In genomic region chr15:89743011-89743410, GRCh38 we compare ENCODE assay signal across 36 cellular contexts. TPM values are rescaled to one million over a fixed set of nuclear protein-coding genes. Genes with fewer than 3 reads are reported as not detected.
"Had no signal": no experiment of that assay in that cellular context is flagged by ENCODE, and none has a peak within 500 bp of the region (broad histone marks: within the 10 kb centered on the region; RNA-seq: fewer than 3 reads in every experiment).

No MANE protein-coding gene starts in this region.

- H3K27ac ChIP-seq: ascending aorta, breast epithelium, coronary artery, dorsolateral prefrontal cortex, esophagus muscularis mucosa, foreskin keratinocyte, gastrocnemius medialis, heart left ventricle had no signal

- H3K9me3 ChIP-seq: ascending aorta, breast epithelium, esophagus muscularis mucosa, gastrocnemius medialis, heart left ventricle had no signal

- H3K4me3 Mint-ChIP-seq: activated CD4-positive, alpha-beta memory T cell treated with anti-CD3 and anti-CD28 coated beads for 36 hours; activated CD4-positive, alpha-beta T cell treated with anti-CD3 and anti-CD28 coated beads for 36 hours; activated CD4-positive, alpha-beta T cell treated with anti-CD3 and anti-CD28 coated beads, Interleukin-2, amount 10 ng/mL, durations not matched to agents 24 days and 14 days; activated CD8-positive, alpha-beta memory T cell treated with anti-CD3 and anti-CD28 coated beads, Interleukin-2, amount 10 ng/mL, durations not matched to agents 7 days and 5 days; activated CD8-positive, alpha-beta T cell treated with anti-CD3 and anti-CD28 coated beads, Interleukin-2, amount 10 ng/mL, durations not matched to agents 7 days and 5 days; activated naive CD4-positive, alpha-beta T cell treated with anti-CD3 and anti-CD28 coated beads, Interleukin-2, amount 10 ng/mL, durations not matched to agents 7 days and 5 days; activated naive CD8-positive, alpha-beta T cell treated with anti-CD3 and anti-CD28 coated beads, Interleukin-2, amount 10 ng/mL, durations not matched to agents 7 days and 5 days; activated T-helper 1 cell treated with anti-CD3 and anti-CD28 coated beads, Interleukin-12 subunit alpha, Interleukin-12 subunit beta, Interleukin-2, Interleukin-4 antibody, amounts not matched to agents 30 ng/mL and 10 ng/mL and 1 ng/mL, durations not matched to agents 14 hours and 24 hours and 36 hours; brain; central memory CD8-positive, alpha-beta T cell; dendritic cell treated with granulocyte-macrophage colony-stimulating factor and Interleukin-4, amounts not matched to agents 40 ng/mL and 50 ng/mL, for 4 days; endodermal cell; T-helper 17 cell; T-helper 2 cell treated with Interferon-gamma antibody and Interleukin-4, amounts not matched to agents 5 μg/mL and 100 μg/mL, for 36 hours had no signal

- H3K9me3 Mint-ChIP-seq: activated CD4-positive, alpha-beta memory T cell treated with anti-CD3 and anti-CD28 coated beads for 36 hours; activated CD4-positive, alpha-beta T cell treated with anti-CD3 and anti-CD28 coated beads, Interleukin-2, amount 10 ng/mL, durations not matched to agents 24 days and 14 days; activated naive CD4-positive, alpha-beta T cell treated with anti-CD3 and anti-CD28 coated beads, Interleukin-2, amount 10 ng/mL, durations not matched to agents 7 days and 5 days; activated naive CD4-positive, alpha-beta T cell treated with anti-CD3 and anti-CD28 coated beads, Interleukin-2, amount 50 U/mL, for 72 hours; activated naive CD8-positive, alpha-beta T cell treated with anti-CD3 and anti-CD28 coated beads, Interleukin-2, amount 10 ng/mL, durations not matched to agents 7 days and 5 days; activated T-helper 1 cell treated with anti-CD3 and anti-CD28 coated beads, Interleukin-12 subunit alpha, Interleukin-12 subunit beta, Interleukin-2, Interleukin-4 antibody, amounts not matched to agents 30 ng/mL and 10 ng/mL and 1 ng/mL, durations not matched to agents 14 hours and 24 hours and 36 hours; brain; central memory CD8-positive, alpha-beta T cell; dendritic cell treated with granulocyte-macrophage colony-stimulating factor and Interleukin-4, amounts not matched to agents 40 ng/mL and 50 ng/mL, for 4 days; endodermal cell; T-helper 2 cell treated with Interferon-gamma antibody and Interleukin-4, amounts not matched to agents 5 μg/mL and 100 μg/mL, for 36 hours had no signal

- H3K27me3 Mint-ChIP-seq: activated CD4-positive, alpha-beta memory T cell treated with anti-CD3 and anti-CD28 coated beads for 36 hours; activated CD4-positive, alpha-beta T cell treated with anti-CD3 and anti-CD28 coated beads for 36 hours; activated CD8-positive, alpha-beta memory T cell treated with anti-CD3 and anti-CD28 coated beads, Interleukin-2, amount 10 ng/mL, durations not matched to agents 7 days and 5 days; activated naive CD8-positive, alpha-beta T cell treated with anti-CD3 and anti-CD28 coated beads, Interleukin-2, amount 10 ng/mL, durations not matched to agents 7 days and 5 days had no signal

- H3K36me3 ChIP-seq: ascending aorta, breast epithelium, esophagus muscularis mucosa, gastrocnemius medialis, heart left ventricle had no signal

- H3K36me3 Mint-ChIP-seq: activated CD4-positive, alpha-beta memory T cell treated with anti-CD3 and anti-CD28 coated beads for 36 hours; activated CD8-positive, alpha-beta memory T cell treated with anti-CD3 and anti-CD28 coated beads, Interleukin-2, amount 10 ng/mL, durations not matched to agents 7 days and 5 days; activated naive CD4-positive, alpha-beta T cell treated with anti-CD3 and anti-CD28 coated beads, Interleukin-2, amount 10 ng/mL, durations not matched to agents 7 days and 5 days; activated naive CD4-positive, alpha-beta T cell treated with anti-CD3 and anti-CD28 coated beads, Interleukin-2, amount 50 U/mL, for 72 hours; activated naive CD8-positive, alpha-beta T cell treated with anti-CD3 and anti-CD28 coated beads, Interleukin-2, amount 10 ng/mL, durations not matched to agents 7 days and 5 days; brain had no signal

- H3K4me3 ChIP-seq: ascending aorta, breast epithelium, coronary artery, dorsolateral prefrontal cortex, esophagus muscularis mucosa, gastrocnemius medialis, heart left ventricle had no signal

- H3K4me1 Mint-ChIP-seq: activated CD4-positive, alpha-beta T cell treated with anti-CD3 and anti-CD28 coated beads for 36 hours had no signal

- H3K27me3 ChIP-seq: ascending aorta, breast epithelium, dorsolateral prefrontal cortex, foreskin keratinocyte had no signal

- H3K27ac Mint-ChIP-seq: activated CD4-positive, alpha-beta memory T cell treated with anti-CD3 and anti-CD28 coated beads for 36 hours; activated CD4-positive, alpha-beta T cell treated with anti-CD3 and anti-CD28 coated beads for 36 hours; activated CD4-positive, alpha-beta T cell treated with anti-CD3 and anti-CD28 coated beads, Interleukin-2, amount 10 ng/mL, durations not matched to agents 24 days and 14 days; activated CD8-positive, alpha-beta memory T cell treated with anti-CD3 and anti-CD28 coated beads, Interleukin-2, amount 10 ng/mL, durations not matched to agents 7 days and 5 days; activated CD8-positive, alpha-beta T cell treated with anti-CD3 and anti-CD28 coated beads, Interleukin-2, amount 10 ng/mL, durations not matched to agents 7 days and 5 days; activated naive CD4-positive, alpha-beta T cell treated with anti-CD3 and anti-CD28 coated beads, Interleukin-2, amount 10 ng/mL, durations not matched to agents 7 days and 5 days; activated naive CD4-positive, alpha-beta T cell treated with anti-CD3 and anti-CD28 coated beads, Interleukin-2, amount 50 U/mL, for 72 hours; activated naive CD8-positive, alpha-beta T cell treated with anti-CD3 and anti-CD28 coated beads, Interleukin-2, amount 10 ng/mL, durations not matched to agents 7 days and 5 days; activated T-helper 1 cell treated with anti-CD3 and anti-CD28 coated beads, Interleukin-12 subunit alpha, Interleukin-12 subunit beta, Interleukin-2, Interleukin-4 antibody, amounts not matched to agents 30 ng/mL and 10 ng/mL and 1 ng/mL, durations not matched to agents 14 hours and 24 hours and 36 hours; brain; dendritic cell treated with granulocyte-macrophage colony-stimulating factor and Interleukin-4, amounts not matched to agents 40 ng/mL and 50 ng/mL, for 4 days; endodermal cell; T-helper 17 cell; T-helper 2 cell treated with Interferon-gamma antibody and Interleukin-4, amounts not matched to agents 5 μg/mL and 100 μg/mL, for 36 hours had no signal

- DNase-seq: activated CD4-positive, alpha-beta memory T cell treated with anti-CD3 and anti-CD28 coated beads for 36 hours; activated CD4-positive, alpha-beta T cell treated with anti-CD3 and anti-CD28 coated beads for 36 hours; activated CD4-positive, alpha-beta T cell treated with anti-CD3 and anti-CD28 coated beads, Interleukin-2, amount 10 ng/mL, durations not matched to agents 24 days and 14 days; activated CD4-positive, CD25-positive, alpha-beta regulatory T cell; activated CD4-positive, CD25-positive, alpha-beta regulatory T cell treated with anti-CD3 and anti-CD28 coated beads, Interleukin-2, amount 50 U/mL, for 72 hours; activated CD8-positive, alpha-beta memory T cell treated with anti-CD3 and anti-CD28 coated beads, Interleukin-2, amount 10 ng/mL, durations not matched to agents 7 days and 5 days; activated CD8-positive, alpha-beta memory T cell treated with anti-CD3 and anti-CD28 coated beads, Interleukin-2, amount 50 U/mL, for 4 hours; activated CD8-positive, alpha-beta T cell treated with anti-CD3 and anti-CD28 coated beads, Interleukin-2, amount 10 ng/mL, durations not matched to agents 7 days and 5 days; activated gamma-delta T cell; activated naive CD4-positive, alpha-beta T cell; activated naive CD4-positive, alpha-beta T cell treated with anti-CD3 and anti-CD28 coated beads, Interleukin-2, amount 10 ng/mL, durations not matched to agents 7 days and 5 days; activated naive CD8-positive, alpha-beta T cell treated with anti-CD3 and anti-CD28 coated beads, Interleukin-2, amount 10 ng/mL, durations not matched to agents 7 days and 5 days; activated T-cell treated with anti-CD3 and anti-CD28 coated beads, Interleukin-2, amount 50 U/mL, for 1 hour; activated T-cell treated with anti-CD3 and anti-CD28 coated beads, Interleukin-2, amount 50 U/mL, for 48 hours; dorsolateral prefrontal cortex; effector memory CD4-positive, alpha-beta T cell; endodermal cell; foreskin keratinocyte; gastrocnemius medialis; glutamatergic neuron; heart left ventricle; T-helper 17 cell; T1000 had no signal

- H3K4me1 ChIP-seq: ascending aorta, breast epithelium, foreskin keratinocyte, gastrocnemius medialis, heart left ventricle had no signal

- ATAC-seq: activated CD4-positive, alpha-beta T cell treated with anti-CD3 and anti-CD28 coated beads for 36 hours; activated CD8-positive, alpha-beta memory T cell treated with anti-CD3 and anti-CD28 coated beads, Interleukin-2, amount 10 ng/mL, durations not matched to agents 7 days and 5 days; activated CD8-positive, alpha-beta T cell treated with anti-CD3 and anti-CD28 coated beads, Interleukin-2, amount 10 ng/mL, durations not matched to agents 7 days and 5 days; activated naive CD4-positive, alpha-beta T cell treated with anti-CD3 and anti-CD28 coated beads, Interleukin-2, amount 50 U/mL, for 72 hours; foreskin keratinocyte; gastrocnemius medialis; heart left ventricle; T-helper 17 cell had no signal

RNA-seq across cellular contexts. Expression of gene MESP1, which starts 8.0 kb away (rescaled TPM):
- total RNA-seq: T-helper 17 cell had no signal

RNA-seq across cellular contexts. Expression of gene MESP2, which starts 33.1 kb away (rescaled TPM):
- total RNA-seq: activated CD4-positive, alpha-beta memory T cell treated with anti-CD3 and anti-CD28 coated beads for 36 hours; activated CD4-positive, alpha-beta T cell treated with anti-CD3 and anti-CD28 coated beads, Interleukin-2, amount 10 ng/mL, durations not matched to agents 24 days and 14 days; activated CD8-positive, alpha-beta memory T cell treated with anti-CD3 and anti-CD28 coated beads for 36 hours; activated CD8-positive, alpha-beta memory T cell treated with anti-CD3 and anti-CD28 coated beads, Interleukin-2, amount 10 ng/mL, durations not matched to agents 7 days and 5 days; activated CD8-positive, alpha-beta T cell treated with anti-CD3 and anti-CD28 coated beads, Interleukin-2, amount 10 ng/mL, durations not matched to agents 7 days and 5 days; activated naive CD4-positive, alpha-beta T cell treated with anti-CD3 and anti-CD28 coated beads, Interleukin-2, amount 50 U/mL, for 72 hours; activated naive CD8-positive, alpha-beta T cell treated with anti-CD3 and anti-CD28 coated beads, Interleukin-2, amount 10 ng/mL, durations not matched to agents 7 days and 5 days; ascending aorta; esophagus muscularis mucosa; gastrocnemius medialis; T-helper 17 cell had no signal

RNA-seq across cellular contexts. Expression of gene WDR93, which starts 52.4 kb away (rescaled TPM):
- total RNA-seq: activated CD4-positive, alpha-beta memory T cell treated with anti-CD3 and anti-CD28 coated beads for 36 hours; activated CD4-positive, alpha-beta T cell treated with anti-CD3 and anti-CD28 coated beads for 36 hours; activated CD4-positive, alpha-beta T cell treated with anti-CD3 and anti-CD28 coated beads, Interleukin-2, amount 10 ng/mL, durations not matched to agents 24 days and 14 days; activated CD8-positive, alpha-beta memory T cell treated with anti-CD3 and anti-CD28 coated beads, Interleukin-2, amount 10 ng/mL, durations not matched to agents 7 days and 5 days; activated CD8-positive, alpha-beta T cell treated with anti-CD3 and anti-CD28 coated beads, Interleukin-2, amount 10 ng/mL, durations not matched to agents 7 days and 5 days; activated naive CD4-positive, alpha-beta T cell treated with anti-CD3 and anti-CD28 coated beads, Interleukin-2, amount 50 U/mL, for 72 hours; activated naive CD8-positive, alpha-beta T cell treated with anti-CD3 and anti-CD28 coated beads, Interleukin-2, amount 10 ng/mL, durations not matched to agents 7 days and 5 days; activated T-helper 1 cell treated with anti-CD3 and anti-CD28 coated beads, Interleukin-12 subunit alpha, Interleukin-12 subunit beta, Interleukin-2, Interleukin-4 antibody, amounts not matched to agents 30 ng/mL and 10 ng/mL and 1 ng/mL, durations not matched to agents 14 hours and 24 hours and 36 hours; ascending aorta; cardiac septum; epithelial cell of proximal tubule; foreskin keratinocyte; gastrocnemius medialis had no signal
- polyA plus RNA-seq: foreskin keratinocyte had no signal
